7 cellular contexts compared by ENCODE assay signal in genomic region chr1:77687519-77687906, GRCh38. TPM values are rescaled to one million over a fixed set of nuclear protein-coding genes. Genes with fewer than 3 reads are reported as not detected.
DNase-seq lines count a peak whose midpoint lies in the region; ATAC-seq and TF ChIP-seq lines count a peak whose summit lies in the region.

No MANE protein-coding gene starts in this region.

- H3K36me3 ChIP-seq in HCT116 (ENCODE audit: control insufficient read depth in 1 of 2, insufficient read depth in 2 of 2, low read length in 2 of 2), result no peaks in the 10 kb centered on the region
- H3K36me3 ChIP-seq in hepatocyte (replicated peaks; ENCODE audit: insufficient read depth, low read depth), result no peaks in the 10 kb centered on the region

- H3K9me3 ChIP-seq in HCT116 (ENCODE audit: control insufficient read depth in 1 of 2, insufficient read depth in 1 of 2, low read depth in 1 of 2, low read length in 2 of 2), result no peaks in the 10 kb centered on the region
- no peaks in the 10 kb centered on the region for H3K9me3 ChIP-seq in hepatocyte (ENCODE audit: low read depth)

- H3K4me3 Mint-ChIP-seq in activated naive CD8-positive, alpha-beta T cell treated with anti-CD3 and anti-CD28 coated beads for 36 hours, result peak overlapping the region; percentile 63

- BruUV-seq in HCT116 (replicated peaks; lab: Mats Ljungman, UMichigan), result no TSS peak

- no peak overlapping the region for H3K27ac ChIP-seq in HCT116 (ENCODE audit: low read depth, low read length)
- H3K27ac ChIP-seq in hepatocyte, result no peak overlapping the region
- peak overlapping the region in 1 of 21 experiments; percentile 32 for H3K27ac ChIP-seq in skin epidermis

- peak; percentile 43 for ATAC-seq in HCT116
- no peak for ATAC-seq in HG02981 (IDR thresholded peaks at IDR 0.05; ENCODE audit: unreplicated experiment)

- H3K4me1 Mint-ChIP-seq in activated naive CD8-positive, alpha-beta T cell treated with anti-CD3 and anti-CD28 coated beads for 36 hours, result peaks cover 12% of the 10 kb centered on the region

- H3K4me1 ChIP-seq in HCT116 (ENCODE audit: control insufficient read depth in 1 of 2, insufficient read depth in 2 of 2, low read length in 2 of 2) (peaks cover 6 to 23% of the 10 kb centered on the region in 2 experiments; a peak in 3 of 4 replicates), hepatocyte (ENCODE audit: insufficient read depth) (peaks cover 8% of the 10 kb centered on the region)

- H3K9me2 ChIP-seq in HCT116 (ENCODE audit: insufficient read depth), result no peaks in the 10 kb centered on the region
- no peaks in the 10 kb centered on the region for H3K9me2 ChIP-seq in hepatocyte (replicated peaks; ENCODE audit: insufficient read depth)

- H3K27ac Mint-ChIP-seq in activated naive CD8-positive, alpha-beta T cell treated with anti-CD3 and anti-CD28 coated beads for 36 hours, result no peak overlapping the region

- RAD21 ChIA-PET in HCT116 (lab: Charles Lee; ENCODE audit: low non-redundant PET in 1 of 2, low total read pairs in 2 of 2, uncharacterized antibody in 2 of 2, unreplicated experiment in 2 of 2), result interaction anchor here in 1 of 2 experiments (0.6 kb wide), 1 partner anchor 370 kb away, joined by 5 read pairs; no protein-coding TSS in a partner anchor

- H4K20me1 ChIP-seq in HCT116 (ENCODE audit: insufficient read depth) (no peaks in the 10 kb centered on the region), hepatocyte (ENCODE audit: insufficient read depth, poor library complexity, severe bottlenecking) (no peaks in the 10 kb centered on the region)

- intact Hi-C loops in HCT116 (cut with micrococcal nuclease), result loop anchor here (5.0 to 10.0 kb wide), 3 partner anchors 217 to 427 kb away; partner anchors contain the start of gene FUBP1

- peak in 2 of 3 experiments; percentile 35 to 41; a peak in 4 of 6 replicates for TF ChIP-seq CTCF in HCT116 (IDR thresholded peaks at IDR 0.05 in 2 of 3, conservative IDR thresholded peaks at IDR 0.05 in 1 of 3; ENCODE audit: borderline replicate concordance in 1 of 3, insufficient read depth in 1 of 3, low read depth in 2 of 3, low read length in 2 of 3)
- TF ChIP-seq CTCF in hepatocyte (IDR thresholded peaks at IDR 0.05; ENCODE audit: poor library complexity), result peak; percentile 44

- H3K27me3 Mint-ChIP-seq in activated naive CD8-positive, alpha-beta T cell treated with anti-CD3 and anti-CD28 coated beads for 36 hours, result no peaks in the 10 kb centered on the region

- no peak overlapping the region; the same call in 1 of the 2 replicates for H3K9ac ChIP-seq in HCT116 (ENCODE audit: low read length)

- no peaks in the 10 kb centered on the region for H3K9me3 Mint-ChIP-seq in activated naive CD8-positive, alpha-beta T cell treated with anti-CD3 and anti-CD28 coated beads for 36 hours

- H3K4me2 ChIP-seq in HCT116 (ENCODE audit: low read length) (peak overlapping the region; percentile 30), hepatocyte (peak overlapping the region; percentile 57)

- H3K27me3 ChIP-seq in HCT116 (ENCODE audit: insufficient read depth, low read length) (no peaks in the 10 kb centered on the region), hepatocyte (no peaks in the 10 kb centered on the region)

- TF ChIP-seq RAD21 in HCT116 (IDR thresholded peaks at IDR 0.05; ENCODE audit: low read depth), result peak; percentile 31; the same call in 1 of the 2 replicates

- H3K4me3 ChIP-seq in HCT116 (replicated peaks in 1 of 2; ENCODE audit: low read depth in 1 of 2, low read length in 2 of 2), result no peak overlapping the region
- H3K4me3 ChIP-seq in hepatocyte, result no peak overlapping the region
- H3K4me3 ChIP-seq in skin epidermis, result peak overlapping the region in 4 of 7 experiments; percentile 10 to 23 (median 12)

- DNase-seq in HCT116 (ENCODE audit: low read depth, low spot score), result peak; percentile 13
- no peak for DNase-seq in activated naive CD8-positive, alpha-beta T cell treated with anti-CD3 and anti-CD28 coated beads for 36 hours
- peak; percentile 65 for DNase-seq in hepatocyte (ENCODE audit: low spot score)
- no peak for DNase-seq in activated CD8-positive, alpha-beta memory T cell treated with anti-CD3 and anti-CD28 coated beads, Interleukin-2, amount 50 U/mL, for 48 hours
- DNase-seq in activated effector memory CD4-positive, alpha-beta T cell treated with Interleukin-2 at 50 U/mL for 16 hours, result no peak

- peaks cover 18% of the 10 kb centered on the region for H3K36me3 Mint-ChIP-seq in activated naive CD8-positive, alpha-beta T cell treated with anti-CD3 and anti-CD28 coated beads for 36 hours

- H3K79me2 ChIP-seq in HCT116 (ENCODE audit: insufficient read depth, low read length) (peaks cover under 1% of the 10 kb centered on the region; the same call in 1 of the 2 replicates), hepatocyte (no peaks in the 10 kb centered on the region)

- no peak for TF ChIP-seq POLR2A in HCT116 (IDR thresholded peaks at IDR 0.05; ENCODE audit: borderline replicate concordance, extremely low read depth, insufficient read depth, insufficient read length)

- 39% methylated on average over 11 of the region's 21 CpGs for WGBS in hepatocyte (ENCODE audit: low lambda C conversion rate, missing lambda C conversion rate)

- CTCF ChIA-PET in HCT116 (lab: Charles Lee), result interaction anchor here (0.6 kb wide), 1 partner anchor 14 kb away, joined by 3 read pairs; no protein-coding TSS in a partner anchor

- H2AFZ ChIP-seq in HCT116 (ENCODE audit: low read depth, low read length, poor library complexity, severe bottlenecking), result no peak overlapping the region
- peak overlapping the region; percentile 18 for H2AFZ ChIP-seq in hepatocyte

- POLR2A ChIA-PET in HCT116 (lab: Charles Lee), result no interaction called here

TF ChIP-seq in HCT116, 20 proteins besides CTCF, POLR2A, EP300 and RAD21:
- TF ChIP-seq SIN3A (IDR thresholded peaks at IDR 0.05; ENCODE audit: low read depth), result no peak
- no peak for TF ChIP-seq CEBPB (IDR thresholded peaks at IDR 0.05; ENCODE audit: low read depth)
- no peak for TF ChIP-seq FOSL1 (IDR thresholded peaks at IDR 0.05; ENCODE audit: low read depth)

RNA-seq across cellular contexts. Expression of gene ZZZ3, which starts 5.1 kb away (rescaled TPM):
- total RNA-seq in HCT116 (2021; ENCODE audit: unreplicated experiment), result 48.9 TPM
- polyA plus RNA-seq in HCT116 (2012), result 13.5 and 18.9 TPM in 2 replicates
- total RNA-seq in activated naive CD8-positive, alpha-beta T cell treated with anti-CD3 and anti-CD28 coated beads for 36 hours, result 10 to 100 TPM; 48.4 to 48.5 TPM
- 59.6 and 71.9 TPM in 2 replicates for total RNA-seq in hepatocyte
- 25.1 and 31.2 TPM in 2 replicates for polyA plus RNA-seq in hepatocyte

Comparison
In these comparisons a context has a peak if more than half of its experiments do, and no peak if none do; other contexts are left out.
1. DNase-seq: peak in HCT116 (single experiment) and hepatocyte (single experiment); none in activated naive CD8-positive, alpha-beta T cell treated with anti-CD3 and anti-CD28 coated beads for 36 hours (single experiment), activated CD8-positive, alpha-beta memory T cell treated with anti-CD3 and anti-CD28 coated beads, Interleukin-2, amount 50 U/mL, for 48 hours (single experiment) and activated effector memory CD4-positive, alpha-beta T cell treated with Interleukin-2 at 50 U/mL for 16 hours (single experiment).
2. H3K4me3 ChIP-seq: peak in skin epidermis (4 of 7); none in HCT116 (0 of 2) and hepatocyte (single experiment).